In the genomic region with DNA sequence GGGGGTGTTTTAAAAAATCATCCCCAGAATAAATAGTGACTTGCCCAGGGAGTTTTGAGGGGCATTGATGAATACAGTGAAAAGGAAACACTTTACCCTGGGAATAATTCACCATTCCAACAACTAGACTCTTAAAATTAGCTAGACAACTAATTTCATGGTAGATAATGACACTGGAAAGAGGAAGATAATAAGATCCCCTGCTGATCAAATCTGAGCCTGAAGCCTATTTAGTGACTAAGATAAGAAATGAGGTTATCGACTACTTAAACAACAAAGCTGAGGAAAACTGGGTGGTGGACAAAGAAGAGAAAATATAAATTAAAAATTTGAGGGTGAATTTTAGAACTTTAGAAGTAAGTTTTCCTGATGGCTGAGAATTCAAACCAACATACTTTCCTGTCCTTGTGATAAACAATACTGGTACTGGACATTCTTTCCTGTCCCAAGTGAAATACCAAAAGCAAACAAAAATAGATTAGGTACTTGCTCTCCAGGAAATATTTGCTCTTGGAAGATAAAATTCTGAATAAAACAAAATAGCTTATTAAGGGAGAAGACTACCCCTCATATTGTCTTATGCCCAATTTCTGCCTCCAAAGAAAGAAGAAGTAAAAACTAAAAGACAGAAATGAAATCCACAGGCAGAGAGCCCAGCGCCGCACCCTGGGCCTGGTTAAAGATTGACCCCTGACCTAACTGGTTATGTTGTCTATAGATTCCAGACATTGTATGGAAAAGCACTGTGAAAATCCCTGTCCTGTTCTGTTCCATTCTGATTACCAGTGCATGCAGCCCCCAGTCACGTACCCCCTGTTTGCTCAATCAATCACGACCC, we compare ENCODE assay signal across 1 cellular context.
TF ChIP-seq lines count a peak whose summit lies in the region.

No MANE protein-coding gene starts in this region.

TF ChIP-seq in HepG2, 621 proteins besides CTCF, POLR2A, EP300 and RAD21:
- TF ChIP-seq, protein P1, sequence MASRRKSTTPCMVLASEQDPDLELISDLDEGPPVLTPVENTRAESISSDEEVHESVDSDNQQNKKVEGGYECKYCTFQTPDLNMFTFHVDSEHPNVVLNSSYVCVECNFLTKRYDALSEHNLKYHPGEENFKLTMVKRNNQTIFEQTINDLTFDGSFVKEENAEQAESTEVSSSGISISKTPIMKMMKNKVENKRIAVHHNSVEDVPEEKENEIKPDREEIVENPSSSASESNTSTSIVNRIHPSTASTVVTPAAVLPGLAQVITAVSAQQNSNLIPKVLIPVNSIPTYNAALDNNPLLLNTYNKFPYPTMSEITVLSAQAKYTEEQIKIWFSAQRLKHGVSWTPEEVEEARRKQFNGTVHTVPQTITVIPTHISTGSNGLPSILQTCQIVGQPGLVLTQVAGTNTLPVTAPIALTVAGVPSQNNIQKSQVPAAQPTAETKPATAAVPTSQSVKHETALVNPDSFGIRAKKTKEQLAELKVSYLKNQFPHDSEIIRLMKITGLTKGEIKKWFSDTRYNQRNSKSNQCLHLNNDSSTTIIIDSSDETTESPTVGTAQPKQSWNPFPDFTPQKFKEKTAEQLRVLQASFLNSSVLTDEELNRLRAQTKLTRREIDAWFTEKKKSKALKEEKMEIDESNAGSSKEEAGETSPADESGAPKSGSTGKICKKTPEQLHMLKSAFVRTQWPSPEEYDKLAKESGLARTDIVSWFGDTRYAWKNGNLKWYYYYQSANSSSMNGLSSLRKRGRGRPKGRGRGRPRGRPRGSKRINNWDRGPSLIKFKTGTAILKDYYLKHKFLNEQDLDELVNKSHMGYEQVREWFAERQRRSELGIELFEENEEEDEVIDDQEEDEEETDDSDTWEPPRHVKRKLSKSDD (CRISPR knock-in tag; IDR thresholded peaks at IDR 0.05; ENCODE audit: low read depth) = no peak
- TF ChIP-seq, protein P2, sequence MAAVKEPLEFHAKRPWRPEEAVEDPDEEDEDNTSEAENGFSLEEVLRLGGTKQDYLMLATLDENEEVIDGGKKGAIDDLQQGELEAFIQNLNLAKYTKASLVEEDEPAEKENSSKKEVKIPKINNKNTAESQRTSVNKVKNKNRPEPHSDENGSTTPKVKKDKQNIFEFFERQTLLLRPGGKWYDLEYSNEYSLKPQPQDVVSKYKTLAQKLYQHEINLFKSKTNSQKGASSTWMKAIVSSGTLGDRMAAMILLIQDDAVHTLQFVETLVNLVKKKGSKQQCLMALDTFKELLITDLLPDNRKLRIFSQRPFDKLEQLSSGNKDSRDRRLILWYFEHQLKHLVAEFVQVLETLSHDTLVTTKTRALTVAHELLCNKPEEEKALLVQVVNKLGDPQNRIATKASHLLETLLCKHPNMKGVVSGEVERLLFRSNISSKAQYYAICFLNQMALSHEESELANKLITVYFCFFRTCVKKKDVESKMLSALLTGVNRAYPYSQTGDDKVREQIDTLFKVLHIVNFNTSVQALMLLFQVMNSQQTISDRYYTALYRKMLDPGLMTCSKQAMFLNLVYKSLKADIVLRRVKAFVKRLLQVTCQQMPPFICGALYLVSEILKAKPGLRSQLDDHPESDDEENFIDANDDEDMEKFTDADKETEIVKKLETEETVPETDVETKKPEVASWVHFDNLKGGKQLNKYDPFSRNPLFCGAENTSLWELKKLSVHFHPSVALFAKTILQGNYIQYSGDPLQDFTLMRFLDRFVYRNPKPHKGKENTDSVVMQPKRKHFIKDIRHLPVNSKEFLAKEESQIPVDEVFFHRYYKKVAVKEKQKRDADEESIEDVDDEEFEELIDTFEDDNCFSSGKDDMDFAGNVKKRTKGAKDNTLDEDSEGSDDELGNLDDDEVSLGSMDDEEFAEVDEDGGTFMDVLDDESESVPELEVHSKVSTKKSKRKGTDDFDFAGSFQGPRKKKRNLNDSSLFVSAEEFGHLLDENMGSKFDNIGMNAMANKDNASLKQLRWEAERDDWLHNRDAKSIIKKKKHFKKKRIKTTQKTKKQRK (IDR thresholded peaks at IDR 0.05; ENCODE audit: low read length) = no peak
- TF ChIP-seq, protein P3, sequence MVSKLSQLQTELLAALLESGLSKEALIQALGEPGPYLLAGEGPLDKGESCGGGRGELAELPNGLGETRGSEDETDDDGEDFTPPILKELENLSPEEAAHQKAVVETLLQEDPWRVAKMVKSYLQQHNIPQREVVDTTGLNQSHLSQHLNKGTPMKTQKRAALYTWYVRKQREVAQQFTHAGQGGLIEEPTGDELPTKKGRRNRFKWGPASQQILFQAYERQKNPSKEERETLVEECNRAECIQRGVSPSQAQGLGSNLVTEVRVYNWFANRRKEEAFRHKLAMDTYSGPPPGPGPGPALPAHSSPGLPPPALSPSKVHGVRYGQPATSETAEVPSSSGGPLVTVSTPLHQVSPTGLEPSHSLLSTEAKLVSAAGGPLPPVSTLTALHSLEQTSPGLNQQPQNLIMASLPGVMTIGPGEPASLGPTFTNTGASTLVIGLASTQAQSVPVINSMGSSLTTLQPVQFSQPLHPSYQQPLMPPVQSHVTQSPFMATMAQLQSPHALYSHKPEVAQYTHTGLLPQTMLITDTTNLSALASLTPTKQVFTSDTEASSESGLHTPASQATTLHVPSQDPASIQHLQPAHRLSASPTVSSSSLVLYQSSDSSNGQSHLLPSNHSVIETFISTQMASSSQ (IDR thresholded peaks at IDR 0.05; ENCODE audit: low read depth) = no peak
- TF ChIP-seq, protein P3 (CRISPR knock-in tag; IDR thresholded peaks at IDR 0.05; ENCODE audit: borderline replicate concordance) = no peak
- TF ChIP-seq NR2F6 (IDR thresholded peaks at IDR 0.05) = peak; percentile 65; the same call in 1 of the 2 replicates
- no peak for TF ChIP-seq NR2F6 (CRISPR knock-in tag; IDR thresholded peaks at IDR 0.05)
- peak; percentile 65 for TF ChIP-seq BCL6 (CRISPR knock-in tag; IDR thresholded peaks at IDR 0.05)
- no peak for TF ChIP-seq ERF (CRISPR knock-in tag; IDR thresholded peaks at IDR 0.05)
- TF ChIP-seq NR2F1 (CRISPR knock-in tag; IDR thresholded peaks at IDR 0.05) = peak in 1 of 2 experiments; percentile 60; a peak in 2 of 4 replicates
